In genomic region chr9:68791169-68791568, GRCh38 we compare ENCODE assay signal across 8 cellular contexts.
"Had no signal": no experiment of that assay in that cellular context is flagged by ENCODE, and none has a peak within 500 bp of the region (broad histone marks: within the 10 kb centered on the region; RNA-seq: fewer than 3 reads in every experiment).

No MANE protein-coding gene starts in this region.

- DNase-seq: GM23248, GOT3, H7, HFFc6, IMR-90 had no signal

- H3K4me1 ChIP-seq: HAP-1 had no signal

- ATAC-seq: HCT116, K562 had no signal

- H3K9me3 ChIP-seq: HAP-1 had no signal

- H3K27ac ChIP-seq: GM23248 had no signal

- H3K36me3 ChIP-seq: HAP-1 had no signal

- H3K4me3 ChIP-seq: GM23248, HAP-1, K562 had no signal
